In the genomic region with DNA sequence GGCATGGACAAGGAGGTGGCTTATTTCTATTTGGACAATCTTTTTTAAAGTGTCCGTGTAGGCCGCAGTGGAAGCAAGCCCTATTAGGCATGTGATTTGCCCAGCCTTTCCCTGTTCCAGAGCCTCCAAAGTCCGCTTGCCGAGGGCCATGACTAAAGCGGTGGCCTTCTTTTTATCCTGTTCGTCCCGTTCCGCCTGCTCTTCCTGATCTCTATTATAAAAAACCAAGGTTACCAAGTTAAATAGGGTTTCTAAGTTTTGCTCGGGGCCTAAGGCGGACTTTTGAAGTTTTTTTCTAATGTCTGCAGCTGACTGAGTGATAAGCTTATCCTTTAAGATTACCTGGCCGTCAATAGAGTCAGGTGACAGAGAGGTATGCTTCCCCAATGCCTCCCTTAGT, we compare ENCODE assay signal across 22 cellular contexts. TPM values are rescaled to one million over a fixed set of nuclear protein-coding genes. Genes with fewer than 3 reads are reported as not detected.
DNase-seq lines count a peak whose midpoint lies in the region; ATAC-seq and TF ChIP-seq lines count a peak whose summit lies in the region.
"Had no signal": no experiment of that assay in that cellular context is flagged by ENCODE, and none has a peak within 500 bp of the region (broad histone marks: within the 10 kb centered on the region; RNA-seq: fewer than 3 reads in every experiment).

No MANE protein-coding gene starts in this region.

- no peak overlapping the region for H3K4me2 ChIP-seq in trophoblast cell (ENCODE audit: low read length)
- H3K4me2 ChIP-seq: BLaER1 had no signal

- H3K4me1 ChIP-seq in trophoblast cell (ENCODE audit: control insufficient read depth in 1 of 2, insufficient read depth in 2 of 2, low read length in 2 of 2), result no peaks in the 10 kb centered on the region
- H3K4me1 ChIP-seq: BE2C, BLaER1, Caco-2 had no signal

- H2BK12ac ChIP-seq in trophoblast cell (ENCODE audit: low read length), result peak overlapping the region; percentile 80

- H3K27ac Mint-ChIP-seq in glutamatergic neuron (ENCODE audit: unreplicated experiment), result peak overlapping the region; percentile 2
- H3K27ac Mint-ChIP-seq: CD14-positive monocyte; CD4-positive, alpha-beta memory T cell; CD4-positive, CD25-positive, alpha-beta regulatory T cell; CD8-positive, alpha-beta memory T cell had no signal

- peaks cover 11% of the 10 kb centered on the region for H3K4me1 Mint-ChIP-seq in glutamatergic neuron (ENCODE audit: low read depth, unreplicated experiment)
- H3K4me1 Mint-ChIP-seq: CD14-positive monocyte; CD4-positive, alpha-beta memory T cell; CD4-positive, CD25-positive, alpha-beta regulatory T cell; CD8-positive, alpha-beta memory T cell had no signal

- WGBS in trophoblast cell (ENCODE audit: extremely low coverage, insufficient coverage, insufficient read length), result no CpG with 5 or more reads among the region's 11 CpGs

- H2AFZ ChIP-seq in trophoblast cell (ENCODE audit: insufficient read depth, low read length, poor library complexity), result no peak overlapping the region

- H4K12ac ChIP-seq in trophoblast cell (ENCODE audit: low read depth, low read length), result no peak overlapping the region

- no peaks in the 10 kb centered on the region for H3K9me3 ChIP-seq in trophoblast cell (ENCODE audit: insufficient read depth, low read depth, low read length)
- H3K9me3 ChIP-seq: BE2C, BLaER1 had no signal

- peak overlapping the region; percentile 67 for H2BK5ac ChIP-seq in trophoblast cell (ENCODE audit: low read depth, low read length, poor library complexity)

- H3K27me3 ChIP-seq in trophoblast cell (ENCODE audit: insufficient read depth, low read length), result no peaks in the 10 kb centered on the region
- H3K27me3 ChIP-seq: BE2C, BLaER1 had no signal

- no peak overlapping the region for H3K23ac ChIP-seq in trophoblast cell (ENCODE audit: low read length)

- no peak overlapping the region for H3K4ac ChIP-seq in trophoblast cell (ENCODE audit: low read depth, low read length)

- ATAC-seq in HG02642 (IDR thresholded peaks at IDR 0.05; ENCODE audit: poor library complexity, unreplicated experiment) (no peak), GM18867 (IDR thresholded peaks at IDR 0.05; ENCODE audit: unreplicated experiment) (no peak)
- ATAC-seq: GM12878 had no signal

- H3K9ac ChIP-seq in trophoblast cell (ENCODE audit: low read length), result no peak overlapping the region
- H3K9ac ChIP-seq: BLaER1 had no signal

- H2BK120ac ChIP-seq in trophoblast cell (ENCODE audit: insufficient read depth, low read length, poor library complexity), result peak overlapping the region; percentile 86

- no peak for TF ChIP-seq CTCF in glutamatergic neuron (IDR thresholded peaks at IDR 0.05; ENCODE audit: partially characterized antibody, unreplicated experiment)

- H2AK5ac ChIP-seq in trophoblast cell (ENCODE audit: low read length), result no peak overlapping the region

- H3K27ac ChIP-seq in trophoblast cell (ENCODE audit: low read depth, low read length), result peak overlapping the region; percentile 74
- H3K27ac ChIP-seq: BLaER1 had no signal

- H3K4me3 Mint-ChIP-seq in glutamatergic neuron (ENCODE audit: unreplicated experiment), result no peak overlapping the region
- H3K4me3 Mint-ChIP-seq: CD14-positive monocyte; CD4-positive, alpha-beta memory T cell; CD4-positive, CD25-positive, alpha-beta regulatory T cell; CD8-positive, alpha-beta memory T cell had no signal

- no peak overlapping the region for H3K18ac ChIP-seq in trophoblast cell (ENCODE audit: low read length)

- no peak overlapping the region for H3K4me3 ChIP-seq in trophoblast cell (ENCODE audit: low read depth, low read length)
- H3K4me3 ChIP-seq: BLaER1, GM12878 had no signal

- no peaks in the 10 kb centered on the region for H3K36me3 ChIP-seq in trophoblast cell (ENCODE audit: control insufficient read depth in 1 of 2, insufficient read depth in 2 of 2, low read length in 2 of 2)
- H3K36me3 ChIP-seq: BE2C, BLaER1 had no signal

- no peaks in the 10 kb centered on the region for H3K9me3 Mint-ChIP-seq in glutamatergic neuron (ENCODE audit: unreplicated experiment)

- peaks cover 2% of the 10 kb centered on the region for H3K79me1 ChIP-seq in trophoblast cell (ENCODE audit: low read length)

- peaks cover 3% of the 10 kb centered on the region for H3K27me3 Mint-ChIP-seq in glutamatergic neuron (ENCODE audit: unreplicated experiment)
- H3K27me3 Mint-ChIP-seq: CD4-positive, alpha-beta memory T cell; CD4-positive, CD25-positive, alpha-beta regulatory T cell; CD8-positive, alpha-beta memory T cell had no signal

- peak overlapping the region; percentile 59 for H4K8ac ChIP-seq in trophoblast cell (ENCODE audit: low read depth, low read length)

- DNase-seq in glutamatergic neuron, result no peak
- peak; percentile 72 to 91 for DNase-seq in trophoblast cell
- DNase-seq in COLO668 (lab: John Stamatoyannopoulos, UW; ENCODE audit: unreplicated experiment), result no peak
- DNase-seq: 8988T; ACHN; BE2C; C1 segment of cervical spinal cord; Caco-2; Calu3; CD4-positive, alpha-beta memory T cell; CD4-positive, CD25-positive, alpha-beta regulatory T cell; CD8-positive, alpha-beta memory T cell; DMS79 treated with DMSO at 0.1 percent for 48 hours; GDM1 had no signal

- peaks cover 14% of the 10 kb centered on the region for H3K36me3 Mint-ChIP-seq in glutamatergic neuron (ENCODE audit: unreplicated experiment)
- H3K36me3 Mint-ChIP-seq: CD14-positive monocyte; CD4-positive, alpha-beta memory T cell; CD4-positive, CD25-positive, alpha-beta regulatory T cell; CD8-positive, alpha-beta memory T cell had no signal

- no peaks in the 10 kb centered on the region for H3K79me2 ChIP-seq in trophoblast cell (ENCODE audit: control insufficient read depth, insufficient read depth, low read length, poor library complexity)

- H4K91ac ChIP-seq in trophoblast cell (ENCODE audit: low read depth, low read length), result peak overlapping the region; percentile 82

- peak overlapping the region; percentile 79 for H3K14ac ChIP-seq in trophoblast cell (ENCODE audit: low read length)

RNA-seq across cellular contexts. Expression of a gene that starts 21.6 kb away (rescaled TPM):
- not detected for total RNA-seq in glutamatergic neuron (ENCODE audit: unreplicated experiment)
- polyA plus RNA-seq in trophoblast cell (2013), result 433 and 477 TPM in 2 replicates
- total RNA-seq: A673; Calu3; CD4-positive, alpha-beta memory T cell; CD4-positive, CD25-positive, alpha-beta regulatory T cell; CD8-positive, alpha-beta memory T cell; G401 had no signal
- polyA plus RNA-seq: AG04450; CD14-positive monocyte; CD4-positive, alpha-beta memory T cell; CD4-positive, CD25-positive, alpha-beta regulatory T cell; CD8-positive, alpha-beta memory T cell had no signal

Comparison
In these comparisons a context has a peak if more than half of its experiments do, and no peak if none do; other contexts are left out.
1. DNase-seq: peak in trophoblast cell (2 of 2); none in glutamatergic neuron (single experiment) and COLO668 (single experiment).